35 cellular contexts compared by ENCODE assay signal in genomic region chr2:62874881-62875383, GRCh38.
"Had no signal": no experiment of that assay in that cellular context is flagged by ENCODE, and none has a peak within 500 bp of the region (broad histone marks: within the 10 kb centered on the region; RNA-seq: fewer than 3 reads in every experiment).

No MANE protein-coding gene starts in this region.

- H3K27me3 Mint-ChIP-seq: activated B cell treated with CpG ODN at 0.5 μM for 24 hours; activated CD4-positive, alpha-beta memory T cell treated with anti-CD3 and anti-CD28 coated beads for 36 hours; activated CD4-positive, alpha-beta T cell treated with anti-CD3 and anti-CD28 coated beads, Interleukin-2, amount 10 ng/mL, durations not matched to agents 24 days and 14 days; activated CD8-positive, alpha-beta T cell treated with anti-CD3 and anti-CD28 coated beads for 36 hours; activated naive CD8-positive, alpha-beta T cell treated with anti-CD3 and anti-CD28 coated beads for 36 hours; activated T-helper 17 cell treated with anti-CD3 and anti-CD28 coated beads, Interleukin-2, amount 50 U/mL, for 72 hours; T-helper 17 cell had no signal

- H3K27me3 ChIP-seq: adrenal gland, body of pancreas, brain microvascular endothelial cell, breast epithelium had no signal

- H3K4me3 ChIP-seq: adrenal gland, body of pancreas, breast epithelium had no signal

- H3K27ac ChIP-seq: adrenal gland, body of pancreas, brain microvascular endothelial cell, breast epithelium, VCaP had no signal

- H3K4me1 Mint-ChIP-seq: activated B cell treated with CpG ODN at 0.5 μM for 24 hours; activated CD4-positive, alpha-beta T cell treated with anti-CD3 and anti-CD28 coated beads, Interleukin-2, amount 10 ng/mL, durations not matched to agents 24 days and 14 days; activated naive CD8-positive, alpha-beta T cell treated with anti-CD3 and anti-CD28 coated beads for 36 hours; activated T-helper 17 cell treated with anti-CD3 and anti-CD28 coated beads, Interleukin-2, amount 50 U/mL, for 72 hours; T-helper 17 cell had no signal

- DNase-seq: activated B cell treated with CpG ODN at 0.5 μM for 24 hours; activated CD4-positive, alpha-beta memory T cell treated with anti-CD3 and anti-CD28 coated beads for 36 hours; activated CD4-positive, alpha-beta T cell treated with anti-CD3 and anti-CD28 coated beads for 4 hours; activated CD4-positive, alpha-beta T cell treated with anti-CD3 and anti-CD28 coated beads, Interleukin-2, amount 10 ng/mL, durations not matched to agents 24 days and 14 days; activated CD4-positive, alpha-beta T cell treated with anti-CD3 and anti-CD28 coated beads, Interleukin-2, amount 50 U/mL, for 1 hour; activated CD4-positive, alpha-beta T cell treated with anti-CD3 and anti-CD28 coated beads, Interleukin-2, amount 50 U/mL, for 4 hours; activated CD4-positive, CD25-positive, alpha-beta regulatory T cell treated with anti-CD3 and anti-CD28 coated beads, Interleukin-2, amount 50 U/mL, for 72 hours; activated CD8-positive, alpha-beta memory T cell treated with anti-CD3 and anti-CD28 coated beads, Interleukin-2, amount 50 U/mL, for 4 hours; activated CD8-positive, alpha-beta T cell treated with anti-CD3 and anti-CD28 coated beads for 36 hours; activated effector memory CD4-positive, alpha-beta T cell treated with anti-CD3 and anti-CD28 coated beads, Interleukin-2, amount 50 U/mL, for 16 hours; activated gamma-delta T cell treated with Interleukin-2 at 50 U/mL for 16 hours; activated naive CD4-positive, alpha-beta T cell; activated naive CD4-positive, alpha-beta T cell treated with anti-CD3 and anti-CD28 coated beads for 36 hours; activated naive CD4-positive, alpha-beta T cell treated with anti-CD3 and anti-CD28 coated beads, Interleukin-2, amount 50 U/mL, for 16 hours; activated naive CD8-positive, alpha-beta T cell treated with anti-CD3 and anti-CD28 coated beads for 36 hours; activated T-cell treated with anti-CD3 and anti-CD28 coated beads for 4 hours; activated T-cell treated with anti-CD3 and anti-CD28 coated beads, Interleukin-2, amount 50 U/mL, for 1 hour; activated T-cell treated with anti-CD3 and anti-CD28 coated beads, Interleukin-2, amount 50 U/mL, for 4 hours; activated T-cell treated with anti-CD3 and anti-CD28 coated beads, Interleukin-2, amount 50 U/mL, for 72 hours; adrenal gland; amniotic stem cell; aorta; body of pancreas; brain microvascular endothelial cell; central memory CD4-positive, alpha-beta T cell; T-helper 17 cell; T-helper 9 cell had no signal

- H3K9me3 ChIP-seq: body of pancreas had no signal

- H3K4me1 ChIP-seq: adrenal gland, body of pancreas, breast epithelium had no signal

- ATAC-seq: activated CD8-positive, alpha-beta T cell treated with anti-CD3 and anti-CD28 coated beads for 36 hours; activated naive CD4-positive, alpha-beta T cell treated with anti-CD3 and anti-CD28 coated beads, Interleukin-2, amount 50 U/mL, for 72 hours; activated T-cell treated with anti-CD3 and anti-CD28 coated beads, Interleukin-2, amount 50 U/mL, for 4 hours; activated T-cell treated with anti-CD3 and anti-CD28 coated beads, Interleukin-2, amount 50 U/mL, for 72 hours; activated T-helper 17 cell treated with anti-CD3 and anti-CD28 coated beads, Interleukin-2, amount 50 U/mL, for 72 hours; body of pancreas; T-helper 17 cell had no signal

- FAIRE-seq: astrocyte, TTC549 had no signal

- H3K27ac Mint-ChIP-seq: activated B cell treated with CpG ODN at 0.5 μM for 24 hours; activated CD4-positive, alpha-beta memory T cell treated with anti-CD3 and anti-CD28 coated beads for 36 hours; activated CD4-positive, alpha-beta T cell treated with anti-CD3 and anti-CD28 coated beads, Interleukin-2, amount 10 ng/mL, durations not matched to agents 24 days and 14 days; activated CD8-positive, alpha-beta T cell treated with anti-CD3 and anti-CD28 coated beads for 36 hours; activated naive CD4-positive, alpha-beta T cell treated with anti-CD3 and anti-CD28 coated beads for 36 hours; activated naive CD4-positive, alpha-beta T cell treated with anti-CD3 and anti-CD28 coated beads, Interleukin-2, amount 50 U/mL, for 72 hours; activated naive CD8-positive, alpha-beta T cell treated with anti-CD3 and anti-CD28 coated beads for 36 hours; activated T-cell treated with anti-CD3 and anti-CD28 coated beads, Interleukin-2, amount 50 U/mL, for 72 hours; activated T-helper 1 cell treated with anti-CD3 and anti-CD28 coated beads, Interleukin-12 subunit alpha, Interleukin-12 subunit beta, Interleukin-2, Interleukin-4 antibody, amounts not matched to agents 30 ng/mL and 10 ng/mL and 1 ng/mL, durations not matched to agents 14 hours and 24 hours and 36 hours; activated T-helper 17 cell treated with anti-CD3 and anti-CD28 coated beads, Interleukin-2, amount 50 U/mL, for 72 hours; T-helper 17 cell; T-helper 2 cell treated with Interferon-gamma antibody and Interleukin-4, amounts not matched to agents 5 μg/mL and 100 μg/mL, for 36 hours had no signal

- H3K4me3 Mint-ChIP-seq: activated B cell treated with CpG ODN at 0.5 μM for 24 hours; activated CD4-positive, alpha-beta memory T cell treated with anti-CD3 and anti-CD28 coated beads for 36 hours; activated CD4-positive, alpha-beta T cell treated with anti-CD3 and anti-CD28 coated beads, Interleukin-2, amount 10 ng/mL, durations not matched to agents 24 days and 14 days; activated CD8-positive, alpha-beta T cell treated with anti-CD3 and anti-CD28 coated beads for 36 hours; activated naive CD4-positive, alpha-beta T cell treated with anti-CD3 and anti-CD28 coated beads for 36 hours; activated naive CD8-positive, alpha-beta T cell treated with anti-CD3 and anti-CD28 coated beads for 36 hours; activated T-cell treated with anti-CD3 and anti-CD28 coated beads, Interleukin-2, amount 50 U/mL, for 4 hours; activated T-cell treated with anti-CD3 and anti-CD28 coated beads, Interleukin-2, amount 50 U/mL, for 72 hours; activated T-helper 1 cell treated with anti-CD3 and anti-CD28 coated beads, Interleukin-12 subunit alpha, Interleukin-12 subunit beta, Interleukin-2, Interleukin-4 antibody, amounts not matched to agents 30 ng/mL and 10 ng/mL and 1 ng/mL, durations not matched to agents 14 hours and 24 hours and 36 hours; activated T-helper 17 cell treated with anti-CD3 and anti-CD28 coated beads, Interleukin-2, amount 50 U/mL, for 72 hours; T-helper 17 cell; T-helper 2 cell treated with Interferon-gamma antibody and Interleukin-4, amounts not matched to agents 5 μg/mL and 100 μg/mL, for 36 hours had no signal

- H3K36me3 ChIP-seq: brain microvascular endothelial cell, breast epithelium had no signal
